8 cellular contexts compared by ENCODE assay signal in the genomic region with DNA sequence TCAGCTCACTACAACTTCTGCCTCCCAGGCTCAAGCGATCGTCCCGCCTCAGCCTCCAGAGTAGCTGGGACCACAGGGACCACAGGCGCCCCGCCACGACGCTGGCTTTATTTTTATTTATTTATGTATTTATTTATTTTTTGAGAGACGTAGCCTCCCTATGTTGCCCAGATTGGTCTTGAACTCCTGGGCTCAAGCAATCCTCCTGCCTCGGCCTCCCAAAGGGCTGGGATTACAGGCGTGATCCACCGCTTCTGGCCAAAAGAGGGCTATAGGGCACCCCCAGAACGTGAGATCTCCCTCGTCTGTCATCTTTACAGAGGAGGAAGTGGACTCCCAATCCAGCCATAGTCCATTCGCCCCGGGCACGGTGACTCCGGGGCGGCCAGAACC.
A peak's percentile ranks its signal among the peaks of the same experiment; 100 is the strongest.
DNase-seq lines count a peak whose midpoint lies in the region; ATAC-seq and TF ChIP-seq lines count a peak whose summit lies in the region.
"Not testable (repeated sequence)": the region's sequence is repeated elsewhere in the genome, so short reads cannot be mapped to it uniquely, and the experiment has no call there.

No MANE protein-coding gene starts in this region.

- peak overlapping the region; percentile 97 for H3K4me3 Mint-ChIP-seq in Caco-2 (ENCODE audit: unreplicated experiment)

- not testable (repeated sequence) for H3K14ac ChIP-seq in IMR-90 (replicated peaks; ENCODE audit: low read depth, low read length)

- H3K18ac ChIP-seq in IMR-90 (ENCODE audit: low read depth, low read length), result not testable (repeated sequence)

- not testable (repeated sequence) for H3K27ac ChIP-seq in IMR-90 (ENCODE audit: insufficient read depth, low read length); esophagus (ENCODE audit: low read depth in 2 of 2, low read length in 1 of 2)
- peak overlapping the region; percentile 68 for H3K27ac ChIP-seq in WERI-Rb-1
- peak overlapping the region in 1 of 2 donors; percentile 50 for H3K27ac ChIP-seq in left lung
- H3K27ac ChIP-seq in parathyroid adenoma, result peak overlapping the region; percentile 76
- peak overlapping the region; percentile 72 to 86 for H3K27ac ChIP-seq in thoracic aorta

- H3K9me3 ChIP-seq in Caco-2; IMR-90 (ENCODE audit: control insufficient read depth, insufficient read depth, low read length); WERI-Rb-1 (ENCODE audit: severe bottlenecking); esophagus (ENCODE audit: control insufficient read depth in 2 of 2, insufficient read depth in 1 of 2, low read depth in 1 of 2, low read length in 1 of 2); left lung; parathyroid adenoma (ENCODE audit: control insufficient read depth, low read length); thoracic aorta: not testable (repeated sequence)

- not testable (repeated sequence) for H4K91ac ChIP-seq in IMR-90 (ENCODE audit: insufficient read depth, low read depth, low read length)

- not testable (repeated sequence) for H2AK9ac ChIP-seq in IMR-90 (replicated peaks; ENCODE audit: low read depth, low read length, poor library complexity)

- H2AK5ac ChIP-seq in IMR-90 (ENCODE audit: low read depth, low read length), result not testable (repeated sequence)

- TF ChIP-seq CTCF in Caco-2 (IDR thresholded peaks at IDR 0.05; ENCODE audit: insufficient read depth in 1 of 2, low read depth in 1 of 2, low read length in 1 of 2, severe bottlenecking in 1 of 2, unreplicated experiment in 1 of 2); IMR-90 (conservative IDR thresholded peaks at IDR 0.05; ENCODE audit: low read depth, low read length); WERI-Rb-1 (IDR thresholded peaks at IDR 0.05; ENCODE audit: low read depth, low read length); left lung (IDR thresholded peaks at IDR 0.05); parathyroid adenoma (IDR thresholded peaks at IDR 0.05); thoracic aorta (IDR thresholded peaks at IDR 0.05): not testable (repeated sequence)

- peak overlapping the region; percentile 69 to 77; a peak in 3 of 4 replicates for H4K8ac ChIP-seq in IMR-90 (ENCODE audit: low read depth in 2 of 2, low read length in 2 of 2)

- H2AFZ ChIP-seq in IMR-90 (replicated peaks; ENCODE audit: low read length, poor library complexity), result not testable (repeated sequence)
- H2AFZ ChIP-seq in parathyroid adenoma, result peak overlapping the region; percentile 98

- CTCF ChIA-PET in Caco-2 (lab: Charles Lee); IMR-90 (lab: Yijun Ruan, JAX): not testable (repeated sequence)

- H3K4me1 ChIP-seq in Caco-2; IMR-90 (ENCODE audit: control insufficient read depth, insufficient read depth, low read length); esophagus (ENCODE audit: control insufficient read depth in 2 of 2, insufficient read depth in 2 of 2, low read length in 1 of 2); left lung; parathyroid adenoma; thoracic aorta (ENCODE audit: control insufficient read depth in 1 of 2, low read depth in 2 of 2): not testable (repeated sequence)

- H3K9me3 Mint-ChIP-seq in Caco-2 (ENCODE audit: unreplicated experiment), result not testable (repeated sequence)

- H3K9ac ChIP-seq in IMR-90 (ENCODE audit: low read depth, low read length), result peak overlapping the region; percentile 50; the same call in 1 of the 2 replicates
- H3K9ac ChIP-seq in parathyroid adenoma, result not testable (repeated sequence)

- H3K4me2 ChIP-seq in IMR-90 (ENCODE audit: low read depth, low read length), result peak overlapping the region; percentile 81
- H3K4me2 ChIP-seq in parathyroid adenoma (ENCODE audit: low read length), result not testable (repeated sequence)

- H3K23ac ChIP-seq in IMR-90 (ENCODE audit: low read depth, low read length), result not testable (repeated sequence)

- H4K5ac ChIP-seq in IMR-90 (ENCODE audit: low read depth, low read length), result peak overlapping the region; percentile 43; the same call in 1 of the 2 replicates

- not testable (repeated sequence) for H3K4ac ChIP-seq in IMR-90 (ENCODE audit: low read depth, low read length)

- DNase-seq in Caco-2, result peak in 1 of 2 experiments; percentile 18
- not testable (repeated sequence) for DNase-seq in IMR-90; WERI-Rb-1; left lung; thoracic aorta (ENCODE audit: low spot score)
- DNase-seq in astrocyte of the hippocampus (ENCODE audit: low read depth, low spot score), result peak; percentile 1

- peak overlapping the region; percentile 97 for H3K27ac Mint-ChIP-seq in Caco-2 (ENCODE audit: unreplicated experiment)

- H3K4me3 ChIP-seq in Caco-2 (ENCODE audit: low read depth, low read length) (peak overlapping the region; percentile 27), IMR-90 (ENCODE audit: insufficient read depth, low read depth, low read length) (peak overlapping the region; percentile 35), WERI-Rb-1 (ENCODE audit: low read depth, low read length) (peak overlapping the region; percentile 62), esophagus (ENCODE audit: low read depth in 1 of 2, low read length in 2 of 2) (peak overlapping the region; percentile 22 to 81), left lung (peak overlapping the region; percentile 47 to 51), thoracic aorta (peak overlapping the region; percentile 87)
- not testable (repeated sequence) for H3K4me3 ChIP-seq in parathyroid adenoma (ENCODE audit: low read depth, low read length)

- H2BK120ac ChIP-seq in IMR-90 (ENCODE audit: low read depth, low read length), result not testable (repeated sequence)

- not testable (repeated sequence) for TF ChIP-seq POLR2A in IMR-90 (IDR thresholded peaks at IDR 0.05; ENCODE audit: low read depth, low read length)

- TSS peak; percentile 74 for BruUV-seq in Caco-2 (replicated peaks; lab: Mats Ljungman, UMichigan)
- not testable (repeated sequence) for BruUV-seq in IMR-90 (replicated peaks; lab: Mats Ljungman, UMichigan)

- dilution Hi-C loops in IMR-90 (cut with HindIII; ENCODE audit: low sequenced_read_pairs, unreplicated experiment), result not testable (repeated sequence)

- not testable (repeated sequence) for H3K27me3 Mint-ChIP-seq in Caco-2 (ENCODE audit: insufficient read depth, unreplicated experiment)

- H4K20me1 ChIP-seq in IMR-90 (ENCODE audit: insufficient read depth, low read length), result not testable (repeated sequence)

- not testable (repeated sequence) for TF ChIP-seq RAD21 in IMR-90 (IDR thresholded peaks at IDR 0.05; ENCODE audit: low read length)

- H3K79me1 ChIP-seq in IMR-90 (ENCODE audit: low read depth in 1 of 2, low read length in 2 of 2), result not testable (repeated sequence)

- WGBS in IMR-90 (ENCODE audit: extremely low coverage in 2 of 2, insufficient read length in 1 of 2), 2 experiments, result no CpG with 5 or more reads among the region's 18 CpGs
- 44 to 46% methylated on average over 15 to 16 of the region's 18 CpGs for WGBS in esophagus, 2 donors

- H3K36me3 Mint-ChIP-seq in Caco-2 (ENCODE audit: insufficient read depth, unreplicated experiment), result not testable (repeated sequence)

- in situ Hi-C loops in IMR-90 (cut with MboI; ENCODE audit: low sequenced_read_pairs), result not testable (repeated sequence)

- H3K36me3 ChIP-seq in Caco-2 (ENCODE audit: control insufficient read depth, insufficient read depth, low read length); IMR-90 (ENCODE audit: control insufficient read depth, insufficient read depth, low read length); WERI-Rb-1; esophagus (ENCODE audit: control insufficient read depth in 2 of 2, insufficient read depth in 2 of 2, low read length in 1 of 2); left lung; parathyroid adenoma (ENCODE audit: control insufficient read depth, insufficient read depth, low read length); thoracic aorta: not testable (repeated sequence)

- intact Hi-C loops in Caco-2 (cut with micrococcal nuclease; ENCODE audit: unreplicated experiment); IMR-90 (cut with micrococcal nuclease); left lung (cut with DNase I): not testable (repeated sequence)

- ATAC-seq in IMR-90 (ENCODE audit: low read depth); left lung; thoracic aorta (ENCODE audit: insufficient number of reproducible peaks, low FRiP score, low read depth): not testable (repeated sequence)

- H3K56ac ChIP-seq in IMR-90 (ENCODE audit: extremely low read depth, insufficient read depth, low read length), result not testable (repeated sequence)

- H2BK5ac ChIP-seq in IMR-90 (ENCODE audit: low read depth, low read length, poor library complexity, severe bottlenecking), result not testable (repeated sequence)

- not testable (repeated sequence) for H3K9me1 ChIP-seq in IMR-90 (ENCODE audit: insufficient read depth, low read length)

- POLR2A ChIA-PET in Caco-2 (lab: Charles Lee); IMR-90 (lab: Charles Lee; ENCODE audit: unreplicated experiment): not testable (repeated sequence)

- peaks cover 29% of the 10 kb centered on the region for H3K4me1 Mint-ChIP-seq in Caco-2 (ENCODE audit: low read depth, unreplicated experiment)

- not testable (repeated sequence) for H2BK20ac ChIP-seq in IMR-90 (ENCODE audit: low read depth, low read length)

- not testable (repeated sequence) for H3K79me2 ChIP-seq in parathyroid adenoma

- H2BK15ac ChIP-seq in IMR-90 (ENCODE audit: low read depth, low read length), result not testable (repeated sequence)

- not testable (repeated sequence) for H3K27me3 ChIP-seq in Caco-2 (replicated peaks; ENCODE audit: control insufficient read depth, insufficient read depth, low read length); IMR-90 (ENCODE audit: control insufficient read depth, insufficient read depth, low read length); WERI-Rb-1 (ENCODE audit: insufficient read depth, low read depth, severe bottlenecking); esophagus (ENCODE audit: control insufficient read depth in 1 of 2, insufficient read depth in 2 of 2, low read length in 2 of 2); left lung; parathyroid adenoma (ENCODE audit: control insufficient read depth, insufficient read depth, low read length); thoracic aorta (replicated peaks; ENCODE audit: insufficient read depth)
